In genomic region chr2:134405641-134406081, GRCh38 we compare ENCODE assay signal across 20 cellular contexts.
DNase-seq lines count a peak whose midpoint lies in the region; ATAC-seq and TF ChIP-seq lines count a peak whose summit lies in the region.
"Had no signal": no experiment of that assay in that cellular context is flagged by ENCODE, and none has a peak within 500 bp of the region (broad histone marks: within the 10 kb centered on the region; RNA-seq: fewer than 3 reads in every experiment).

No MANE protein-coding gene starts in this region.

- H3K27me3 ChIP-seq in OCI-LY1 (ENCODE audit: insufficient read depth, low read length), result no peaks in the 10 kb centered on the region
- H3K27me3 ChIP-seq: stomach, vagina had no signal

- H3K9me3 ChIP-seq in OCI-LY1 (ENCODE audit: low read length), result no peaks in the 10 kb centered on the region
- H3K9me3 ChIP-seq: stomach, vagina had no signal

- DNase-seq in ELR (ENCODE audit: low read depth), result peak; percentile 47
- peak; percentile 70 for DNase-seq in skeletal muscle cell (ENCODE audit: low read depth)
- DNase-seq in NCI-H2227 (lab: John Stamatoyannopoulos, UW; ENCODE audit: unreplicated experiment), result no peak
- no peak for DNase-seq in caudate nucleus (lab: John Stamatoyannopoulos, UW)
- DNase-seq: activated CD8-positive, alpha-beta memory T cell treated with anti-CD3 and anti-CD28 coated beads, Interleukin-2, amount 50 U/mL, for 4 hours; C1 segment of cervical spinal cord; central memory CD4-positive, alpha-beta T cell; DMS79 treated with DMSO at 0.1 percent for 48 hours; effector memory CD8-positive, alpha-beta T cell; H9; islet precursor cell; KBM-7; NCI-H1694 treated with DMSO at 0.1 percent for 48 hours; T-helper 1 cell had no signal

- peaks cover 72% of the 10 kb centered on the region; the same call in 1 of the 2 replicates for H3K36me3 ChIP-seq in OCI-LY1 (ENCODE audit: insufficient read depth, low read length)

- peaks cover 49% of the 10 kb centered on the region for H3K4me1 ChIP-seq in OCI-LY1 (ENCODE audit: insufficient read depth, low read length, severe bottlenecking)

- TF ChIP-seq CTCF in OCI-LY1 (IDR thresholded peaks at IDR 0.05; ENCODE audit: low read length), result no peak

- no peak overlapping the region for H3K4me3 ChIP-seq in OCI-LY1 (ENCODE audit: low read depth, low read length, poor library complexity, severe bottlenecking)
- no peak overlapping the region for H3K4me3 ChIP-seq in skeletal muscle cell (ENCODE audit: low read depth, low read length)
- H3K4me3 ChIP-seq: stomach, vagina had no signal

- no peaks in the 10 kb centered on the region for H4K20me1 ChIP-seq in OCI-LY1 (ENCODE audit: insufficient read depth, low read length)

- H3K79me2 ChIP-seq in OCI-LY1 (ENCODE audit: insufficient read depth, low read length), result no peaks in the 10 kb centered on the region

- ATAC-seq in esophagus mucosa (peak; percentile 76), GM18870 (IDR thresholded peaks at IDR 0.05; ENCODE audit: unreplicated experiment) (no peak), GM18867 (IDR thresholded peaks at IDR 0.05; ENCODE audit: unreplicated experiment) (no peak)
- ATAC-seq: effector memory CD8-positive, alpha-beta T cell had no signal

- no peaks in the 10 kb centered on the region for H3K9me2 ChIP-seq in OCI-LY1 (ENCODE audit: low read depth, low read length)

- H3K27ac ChIP-seq in OCI-LY1 (ENCODE audit: low read depth, low read length, poor library complexity, severe bottlenecking) (peak overlapping the region; percentile 64), caudate nucleus (ENCODE audit: low read depth, low read length) (no peak overlapping the region)
- H3K27ac ChIP-seq: vagina had no signal

- H3F3A ChIP-seq in OCI-LY1 (ENCODE audit: insufficient read depth, low read length), result no peaks in the 10 kb centered on the region

- H2AFZ ChIP-seq in OCI-LY1 (ENCODE audit: low read length), result no peak overlapping the region

- H3K4me2 ChIP-seq in OCI-LY1 (ENCODE audit: low read length), result no peak overlapping the region

- H3K9ac ChIP-seq in OCI-LY1 (ENCODE audit: low read length), result no peak overlapping the region

Comparison
In these comparisons a context has a peak if more than half of its experiments do, and no peak if none do; other contexts are left out.
1. DNase-seq: peak in ELR (single experiment) and skeletal muscle cell (single experiment); none in NCI-H2227 (single experiment) and caudate nucleus (0 of 61).